In genomic region chr4:2570036-2570435, GRCh38 we compare ENCODE assay signal across 13 cellular contexts. TPM values are rescaled to one million over a fixed set of nuclear protein-coding genes. Genes with fewer than 3 reads are reported as not detected.
DNase-seq lines count a peak whose midpoint lies in the region; ATAC-seq and TF ChIP-seq lines count a peak whose summit lies in the region.
"Had no signal": no experiment of that assay in that cellular context is flagged by ENCODE, and none has a peak within 500 bp of the region (broad histone marks: within the 10 kb centered on the region; RNA-seq: fewer than 3 reads in every experiment).

No MANE protein-coding gene starts in this region.

- peak overlapping the region in 1 of 2 donors; percentile 73 for H3K27ac Mint-ChIP-seq in T-cell
- H3K27ac Mint-ChIP-seq in endothelial cell (ENCODE audit: unreplicated experiment): peak overlapping the region; percentile 20
- peak overlapping the region; percentile 27 for H3K27ac Mint-ChIP-seq in type B pancreatic cell

- H3K4me1 Mint-ChIP-seq in T-cell (peaks cover 58 to 67% (median 64%) of the 10 kb centered on the region in 3 donors), endothelial cell (ENCODE audit: unreplicated experiment) (peaks cover 17% of the 10 kb centered on the region), type B pancreatic cell (ENCODE audit: unreplicated experiment) (peaks cover 40% of the 10 kb centered on the region)

- intact Hi-C loops in heart right ventricle (cut with DNase I) (no loop called here), right cardiac atrium (cut with DNase I) (no loop called here)

- POLR2A ChIA-PET in T-cell (lab: Charles Lee): interaction anchor here in 1 of 2 donors (0.6 kb wide), 1 partner anchor 31 kb away, joined by 3 read pairs; no protein-coding TSS in a partner anchor

- peak overlapping the region in 7 of 10 donors; percentile 27 to 78 (median 55) for H3K27ac ChIP-seq in heart right ventricle
- no peak overlapping the region for H3K27ac ChIP-seq in right cardiac atrium (ENCODE audit: low read length)

- H3K27me3 Mint-ChIP-seq in T-cell (no peaks in the 10 kb centered on the region), endothelial cell (ENCODE audit: unreplicated experiment) (peaks cover 4% of the 10 kb centered on the region), type B pancreatic cell (no peaks in the 10 kb centered on the region)

- ATAC-seq in heart right ventricle (no peak), right cardiac atrium (no peak), T-cell (replicated peaks in 1 of 4) (no peak), HG03439 (IDR thresholded peaks at IDR 0.05; ENCODE audit: unreplicated experiment) (no peak)

- CTCF ChIA-PET in T-cell (lab: Charles Lee): no interaction called here

- H3K4me1 ChIP-seq in heart right ventricle (peaks cover 2 to 62% (median 41%) of the 10 kb centered on the region in 9 donors), right cardiac atrium (ENCODE audit: control insufficient read depth, insufficient read depth, low read length) (peaks cover 20% of the 10 kb centered on the region)

- peaks cover 24% of the 10 kb centered on the region for H3K36me3 Mint-ChIP-seq in T-cell
- H3K36me3 Mint-ChIP-seq in endothelial cell (ENCODE audit: low read depth, unreplicated experiment): peaks cover 15% of the 10 kb centered on the region
- peaks cover 23% of the 10 kb centered on the region for H3K36me3 Mint-ChIP-seq in type B pancreatic cell

- WGBS in heart right ventricle, 2 donors: 94 to 96% methylated on average over 4 of the region's 4 CpGs
- 96% methylated on average over 4 of the region's 4 CpGs for WGBS in right cardiac atrium

- H3K9me3 Mint-ChIP-seq in T-cell (no peaks in the 10 kb centered on the region), endothelial cell (ENCODE audit: unreplicated experiment) (no peaks in the 10 kb centered on the region), type B pancreatic cell (no peaks in the 10 kb centered on the region)

- TF ChIP-seq CTCF in heart right ventricle (IDR thresholded peaks at IDR 0.05) (no peak), endothelial cell (IDR thresholded peaks at IDR 0.05; ENCODE audit: unreplicated experiment) (no peak), type B pancreatic cell (conservative IDR thresholded peaks at IDR 0.05) (no peak)

- H3K27me3 ChIP-seq in heart right ventricle: no peaks in the 10 kb centered on the region
- no peaks in the 10 kb centered on the region for H3K27me3 ChIP-seq in right cardiac atrium (ENCODE audit: control insufficient read depth, insufficient read depth)
- H3K27me3 ChIP-seq: pancreas, sigmoid colon, upper lobe of left lung had no signal

- H3K4me3 Mint-ChIP-seq in T-cell (peak overlapping the region in 2 of 3 donors; percentile 42 to 61), endothelial cell (ENCODE audit: unreplicated experiment) (no peak overlapping the region), type B pancreatic cell (no peak overlapping the region)

- H3K36me3 ChIP-seq in heart right ventricle: peaks cover 0 to 36% (median 0%) of the 10 kb centered on the region in 9 donors
- H3K36me3 ChIP-seq: pancreas had no signal

- no peak for DNase-seq in heart right ventricle
- DNase-seq in right cardiac atrium: no peak
- DNase-seq in T-cell: no peak
- no peak for DNase-seq in endothelial cell (ENCODE audit: low spot score)
- DNase-seq in type B pancreatic cell (ENCODE audit: extremely low spot score, unreplicated experiment): no peak
- no peak for DNase-seq in MV-4-11 (lab: John Stamatoyannopoulos, UW)
- DNase-seq: Kasumi-1, NCI-H1092, NCI-H2081 treated with DMSO at 0.1 percent for 48 hours, pancreas, sigmoid colon, upper lobe of left lung had no signal

- H3K9me3 ChIP-seq in heart right ventricle: no peaks in the 10 kb centered on the region
- H3K9me3 ChIP-seq in right cardiac atrium (ENCODE audit: control insufficient read depth, low read length): no peaks in the 10 kb centered on the region
- H3K9me3 ChIP-seq: pancreas, sigmoid colon, upper lobe of left lung had no signal

- H3K4me3 ChIP-seq in heart right ventricle (no peak overlapping the region), right cardiac atrium (ENCODE audit: low read length) (no peak overlapping the region)
- H3K4me3 ChIP-seq: pancreas, sigmoid colon, upper lobe of left lung had no signal

RNA-seq across cellular contexts. Expression of gene FAM193A, which starts 33.6 kb away (rescaled TPM):
- total RNA-seq in heart right ventricle (10 to 100 TPM; 12.6 to 20.6 (median 16.3) TPM), right cardiac atrium (10 to 100 TPM; 16.9 to 19.2 (median 17.8) TPM), T-cell (10 to 100 TPM; 41.6 to 46.8 (median 45.2) TPM), endothelial cell (ENCODE audit: unreplicated experiment) (33.7 TPM), type B pancreatic cell (ENCODE audit: low replicate concordance) (26.8 and 37.1 TPM in 2 replicates)
- polyA plus RNA-seq in heart right ventricle (10 to 100 TPM in 1 of 2 donors, 1 to 10 TPM in 1; 7.5 to 14.3 TPM), right cardiac atrium (9.7 TPM)

Comparison
In these comparisons a context has a peak if more than half of its experiments do, and no peak if none do; other contexts are left out.
1. H3K4me3 Mint-ChIP-seq: peak in T-cell (2 of 3); none in endothelial cell (single experiment) and type B pancreatic cell (single experiment).